8 cellular contexts compared by ENCODE assay signal in genomic region chr13:40589285-40590109, GRCh38.
DNase-seq lines count a peak whose midpoint lies in the region; ATAC-seq and TF ChIP-seq lines count a peak whose summit lies in the region.

No MANE protein-coding gene starts in this region.

- H3K4me1 ChIP-seq in subcutaneous abdominal adipose tissue (ENCODE audit: control insufficient read depth in 5 of 5, insufficient read depth in 5 of 5, low read length in 5 of 5) = peaks cover 4 to 70% (median 66%) of the 10 kb centered on the region in 5 donors

- peak overlapping the region in 1 of 5 donors; percentile 13 for H3K4me3 ChIP-seq in subcutaneous abdominal adipose tissue (ENCODE audit: low read depth in 1 of 5, low read length in 5 of 5)

- peak; percentile 90 for ATAC-seq in HG02678 (IDR thresholded peaks at IDR 0.05; ENCODE audit: unreplicated experiment)

- no peaks in the 10 kb centered on the region for H3K27me3 ChIP-seq in subcutaneous abdominal adipose tissue (ENCODE audit: control insufficient read depth in 5 of 5, insufficient read depth in 4 of 5, low read length in 5 of 5)

- H3K9ac ChIP-seq in subcutaneous abdominal adipose tissue (ENCODE audit: low read length in 5 of 5) = peak overlapping the region in 2 of 5 donors; percentile 12 to 22

- H3K36me3 ChIP-seq in subcutaneous abdominal adipose tissue (ENCODE audit: control insufficient read depth in 5 of 5, insufficient read depth in 5 of 5, low read length in 5 of 5) = no peaks in the 10 kb centered on the region

- H3K27ac Mint-ChIP-seq in T-helper 2 cell treated with Interferon-gamma antibody and Interleukin-4, amounts not matched to agents 5 μg/mL and 100 μg/mL, for 36 hours = peak overlapping the region; percentile 83
- H3K27ac Mint-ChIP-seq in brain = peak overlapping the region in 3 of 5 experiments; percentile 51 to 89 (median 85)

- H3K27me3 Mint-ChIP-seq in T-helper 2 cell treated with Interferon-gamma antibody and Interleukin-4, amounts not matched to agents 5 μg/mL and 100 μg/mL, for 36 hours (ENCODE audit: low read depth) = no peaks in the 10 kb centered on the region
- peaks cover 2% of the 10 kb centered on the region for H3K27me3 Mint-ChIP-seq in brain

- H3K9me3 Mint-ChIP-seq in T-helper 2 cell treated with Interferon-gamma antibody and Interleukin-4, amounts not matched to agents 5 μg/mL and 100 μg/mL, for 36 hours = no peaks in the 10 kb centered on the region
- H3K9me3 Mint-ChIP-seq in brain = peaks cover 0 to 3% (median 0%) of the 10 kb centered on the region in 5 experiments

- peaks cover 62% of the 10 kb centered on the region for H3K4me1 Mint-ChIP-seq in T-helper 2 cell treated with Interferon-gamma antibody and Interleukin-4, amounts not matched to agents 5 μg/mL and 100 μg/mL, for 36 hours (ENCODE audit: low read depth)
- H3K4me1 Mint-ChIP-seq in brain = peaks cover 56% of the 10 kb centered on the region

- H3K27ac ChIP-seq in subcutaneous abdominal adipose tissue (ENCODE audit: low read depth, low read length) = peak overlapping the region; percentile 78

- DNase-seq in T-helper 2 cell treated with Interferon-gamma antibody and Interleukin-4, amounts not matched to agents 5 μg/mL and 100 μg/mL, for 36 hours (ENCODE audit: low spot score) = no peak
- DNase-seq in T-helper 2 cell = no peak
- DNase-seq in NCI-H526 treated with DMSO at 0.1 percent for 48 hours (lab: John Stamatoyannopoulos, UW) = peak; percentile 29
- peak; percentile 65 for DNase-seq in kidney glomerular epithelial cell (lab: John Stamatoyannopoulos, UW)
- no peak for DNase-seq in NCI-H187 (lab: John Stamatoyannopoulos, UW)

- no peaks in the 10 kb centered on the region for H3K9me3 ChIP-seq in subcutaneous abdominal adipose tissue (ENCODE audit: control insufficient read depth in 5 of 5, low read length in 5 of 5)

- no peak for TF ChIP-seq CTCF in brain (conservative IDR thresholded peaks at IDR 0.05)

- peak overlapping the region; percentile 28 for H3K4me3 Mint-ChIP-seq in T-helper 2 cell treated with Interferon-gamma antibody and Interleukin-4, amounts not matched to agents 5 μg/mL and 100 μg/mL, for 36 hours
- peak overlapping the region in 2 of 5 experiments; percentile 14 to 45 for H3K4me3 Mint-ChIP-seq in brain

- H3K36me3 Mint-ChIP-seq in T-helper 2 cell treated with Interferon-gamma antibody and Interleukin-4, amounts not matched to agents 5 μg/mL and 100 μg/mL, for 36 hours (ENCODE audit: low read depth) = peaks cover 5% of the 10 kb centered on the region
- H3K36me3 Mint-ChIP-seq in brain = no peaks in the 10 kb centered on the region

Comparison
In these comparisons a context has a peak if more than half of its experiments do, and no peak if none do; other contexts are left out.
1. DNase-seq: peak in NCI-H526 treated with DMSO at 0.1 percent for 48 hours (single experiment) and kidney glomerular epithelial cell (single experiment); none in T-helper 2 cell treated with Interferon-gamma antibody and Interleukin-4, amounts not matched to agents 5 μg/mL and 100 μg/mL, for 36 hours (single experiment), T-helper 2 cell (0 of 5) and NCI-H187 (0 of 2).